ENCODE assay signal across 33 cellular contexts in genomic region chr13:30037306-30037705, GRCh38.
DNase-seq lines count a peak whose midpoint lies in the region; ATAC-seq and TF ChIP-seq lines count a peak whose summit lies in the region.
"Had no signal": no experiment of that assay in that cellular context is flagged by ENCODE, and none has a peak within 500 bp of the region (broad histone marks: within the 10 kb centered on the region; RNA-seq: fewer than 3 reads in every experiment).

No MANE protein-coding gene starts in this region.

- peak; percentile 40 for DNase-seq in BE2C
- peak; percentile 30 for DNase-seq in M059J (ENCODE audit: low read depth)
- DNase-seq in endodermal cell, result peak; percentile 87
- peak; percentile 49 for DNase-seq in nephron progenitor cell
- no peak for DNase-seq in heart left ventricle
- DNase-seq: ACHN; activated CD4-positive, alpha-beta T cell treated with anti-CD3 and anti-CD28 coated beads for 48 hours; activated naive CD4-positive, alpha-beta T cell treated with anti-CD3 and anti-CD28 coated beads, Interleukin-2, amount 10 ng/mL, durations not matched to agents 7 days and 5 days; adrenal gland; DMS79; gastrocnemius medialis; hippocampal formation; KBM-7; MM.1S; NCI-H1105 treated with DMSO at 0.1 percent for 48 hours; NCI-H1930; NCI-H2227 treated with DMSO at 0.1 percent for 48 hours; NCI-H69; SHP77 treated with DMSO at 0.1 percent for 48 hours; spleen; stimulated activated CD4-positive, alpha-beta T cell treated with anti-CD3 and anti-CD28 coated beads, Interleukin-2, amount 100 ng/mL, for 24 hours; T1000; uterus; WERI-Rb-1 had no signal

- no peak for ATAC-seq in heart left ventricle
- ATAC-seq in GM21825 (IDR thresholded peaks at IDR 0.05; ENCODE audit: unreplicated experiment), result no peak
- ATAC-seq in HG03045 (IDR thresholded peaks at IDR 0.05; ENCODE audit: unreplicated experiment), result no peak
- ATAC-seq: activated T-helper 17 cell treated with anti-CD3 and anti-CD28 coated beads, Interleukin-2, amount 50 U/mL, for 72 hours; gastrocnemius medialis; Panc1 had no signal

- no peak overlapping the region for H3K9ac ChIP-seq in endodermal cell (ENCODE audit: extremely low read depth, low read length, poor library complexity, severe bottlenecking)
- H3K9ac ChIP-seq: BLaER1 treated with 17β-estradiol and CSF1 and Interleukin-3, amounts not matched to agents 10 nM and 100 nM had no signal

- H3K4me3 ChIP-seq in BE2C (ENCODE audit: low read depth, low read length) (no peak overlapping the region), endodermal cell (ENCODE audit: low read length) (no peak overlapping the region), heart left ventricle (no peak overlapping the region)
- H3K4me3 ChIP-seq: adrenal gland; BLaER1 treated with 17β-estradiol and CSF1 and Interleukin-3, amounts not matched to agents 10 nM and 100 nM; gastrocnemius medialis; right atrium auricular region; spleen; thoracic aorta; uterus had no signal

- H3K27me3 ChIP-seq in BE2C, result no peaks in the 10 kb centered on the region
- no peaks in the 10 kb centered on the region for H3K27me3 ChIP-seq in endodermal cell (ENCODE audit: control insufficient read depth, insufficient read depth, low read length, poor library complexity, severe bottlenecking)
- peaks cover 0 to 22% (median 5%) of the 10 kb centered on the region in 9 donors for H3K27me3 ChIP-seq in heart left ventricle
- H3K27me3 ChIP-seq: adrenal gland; BLaER1 treated with 17β-estradiol and CSF1 and Interleukin-3, amounts not matched to agents 10 nM and 100 nM; gastrocnemius medialis; right atrium auricular region; uterus had no signal

- H3K27ac Mint-ChIP-seq in endodermal cell (no peak overlapping the region), nephron progenitor cell (no peak overlapping the region)
- H3K27ac Mint-ChIP-seq: activated naive CD4-positive, alpha-beta T cell treated with anti-CD3 and anti-CD28 coated beads, Interleukin-2, amount 10 ng/mL, durations not matched to agents 7 days and 5 days; activated T-helper 17 cell treated with anti-CD3 and anti-CD28 coated beads, Interleukin-2, amount 50 U/mL, for 72 hours; stimulated activated naive CD8-positive, alpha-beta T cell treated with anti-CD3 and anti-CD28 coated beads, Interleukin-15, Interleukin-2, amounts not matched to agents 100 ng/mL and 50 ng/mL, for 24 hours had no signal

- H3K9me3 Mint-ChIP-seq in endodermal cell, result no peaks in the 10 kb centered on the region
- no peaks in the 10 kb centered on the region for H3K9me3 Mint-ChIP-seq in nephron progenitor cell
- H3K9me3 Mint-ChIP-seq: activated naive CD4-positive, alpha-beta T cell treated with anti-CD3 and anti-CD28 coated beads, Interleukin-2, amount 10 ng/mL, durations not matched to agents 7 days and 5 days; activated T-helper 17 cell treated with anti-CD3 and anti-CD28 coated beads, Interleukin-2, amount 50 U/mL, for 72 hours; neural crest cell; stimulated activated naive CD8-positive, alpha-beta T cell treated with anti-CD3 and anti-CD28 coated beads, Interleukin-15, Interleukin-2, amounts not matched to agents 100 ng/mL and 50 ng/mL, for 24 hours had no signal

- WGBS in endodermal cell (ENCODE audit: insufficient coverage in 1 of 2, insufficient read length in 1 of 2), 2 experiments, result 55 to 71% methylated on average over 6 of the region's 6 CpGs
- 52 to 66% (median 60%) methylated on average over 6 of the region's 6 CpGs for WGBS in heart left ventricle, 4 donors

- H3K36me3 Mint-ChIP-seq in endodermal cell (ENCODE audit: low read depth) (no peaks in the 10 kb centered on the region), nephron progenitor cell (ENCODE audit: low read depth) (no peaks in the 10 kb centered on the region)
- H3K36me3 Mint-ChIP-seq: activated naive CD4-positive, alpha-beta T cell treated with anti-CD3 and anti-CD28 coated beads, Interleukin-2, amount 10 ng/mL, durations not matched to agents 7 days and 5 days had no signal

- no peak overlapping the region for H3K4me3 Mint-ChIP-seq in endodermal cell
- no peak overlapping the region for H3K4me3 Mint-ChIP-seq in nephron progenitor cell
- H3K4me3 Mint-ChIP-seq: activated naive CD4-positive, alpha-beta T cell treated with anti-CD3 and anti-CD28 coated beads, Interleukin-2, amount 10 ng/mL, durations not matched to agents 7 days and 5 days; activated T-helper 17 cell treated with anti-CD3 and anti-CD28 coated beads, Interleukin-2, amount 50 U/mL, for 72 hours; neural crest cell; stimulated activated naive CD8-positive, alpha-beta T cell treated with anti-CD3 and anti-CD28 coated beads, Interleukin-15, Interleukin-2, amounts not matched to agents 100 ng/mL and 50 ng/mL, for 24 hours had no signal

- H3K36me3 ChIP-seq in BE2C (no peaks in the 10 kb centered on the region), endodermal cell (ENCODE audit: control insufficient read depth, insufficient read depth, low read length) (no peaks in the 10 kb centered on the region), heart left ventricle (no peaks in the 10 kb centered on the region)
- H3K36me3 ChIP-seq: adrenal gland; BLaER1 treated with 17β-estradiol and CSF1 and Interleukin-3, amounts not matched to agents 10 nM and 100 nM; gastrocnemius medialis; right atrium auricular region; spleen; thoracic aorta; uterus; WERI-Rb-1 had no signal

- peaks cover 34% of the 10 kb centered on the region for H3K4me1 Mint-ChIP-seq in endodermal cell
- H3K4me1 Mint-ChIP-seq in nephron progenitor cell, result peaks cover 46% of the 10 kb centered on the region
- H3K4me1 Mint-ChIP-seq: activated naive CD4-positive, alpha-beta T cell treated with anti-CD3 and anti-CD28 coated beads, Interleukin-2, amount 10 ng/mL, durations not matched to agents 7 days and 5 days; activated T-helper 17 cell treated with anti-CD3 and anti-CD28 coated beads, Interleukin-2, amount 50 U/mL, for 72 hours had no signal

- no peaks in the 10 kb centered on the region for H3K4me1 ChIP-seq in BE2C
- peaks cover 10% of the 10 kb centered on the region for H3K4me1 ChIP-seq in endodermal cell (ENCODE audit: control insufficient read depth, insufficient read depth, low read length)
- H3K4me1 ChIP-seq in heart left ventricle, result peaks cover 0 to 15% (median 0%) of the 10 kb centered on the region in 12 donors
- H3K4me1 ChIP-seq: adrenal gland, gastrocnemius medialis, right atrium auricular region, spleen had no signal

- TF ChIP-seq CTCF in BE2C (IDR thresholded peaks at IDR 0.05; ENCODE audit: low read depth, low read length) (no peak), endodermal cell (conservative IDR thresholded peaks at IDR 0.05) (no peak), nephron progenitor cell (IDR thresholded peaks at IDR 0.05) (no peak), heart left ventricle (IDR thresholded peaks at IDR 0.05) (no peak)

- H3K9me3 ChIP-seq in BE2C (no peaks in the 10 kb centered on the region), endodermal cell (ENCODE audit: control insufficient read depth, low read length) (no peaks in the 10 kb centered on the region), heart left ventricle (no peaks in the 10 kb centered on the region)
- H3K9me3 ChIP-seq: adrenal gland; BLaER1 treated with 17β-estradiol and CSF1 and Interleukin-3, amounts not matched to agents 10 nM and 100 nM; gastrocnemius medialis; right atrium auricular region; spleen; thoracic aorta; uterus had no signal

- H3K27me3 Mint-ChIP-seq in endodermal cell (ENCODE audit: insufficient read depth), result no peaks in the 10 kb centered on the region
- H3K27me3 Mint-ChIP-seq in nephron progenitor cell (ENCODE audit: low read depth, poor library complexity), result peaks cover 9% of the 10 kb centered on the region

- intact Hi-C loops in heart left ventricle (cut with DNase I), result no loop called here

- H3K27ac ChIP-seq in endodermal cell (ENCODE audit: low read depth, low read length), result no peak overlapping the region
- H3K27ac ChIP-seq in heart left ventricle, result no peak overlapping the region
- H3K27ac ChIP-seq: adrenal gland; BLaER1 treated with 17β-estradiol and CSF1 and Interleukin-3, amounts not matched to agents 10 nM and 100 nM; gastrocnemius medialis; right atrium auricular region; spleen; thoracic aorta; uterus; WERI-Rb-1 had no signal

- no peak for TF ChIP-seq POLR2A in heart left ventricle (IDR thresholded peaks at IDR 0.05)

Comparison
In these comparisons a context has a peak if more than half of its experiments do, and no peak if none do; other contexts are left out.
1. DNase-seq: peak in BE2C (single experiment), M059J (single experiment), endodermal cell (single experiment) and nephron progenitor cell (single experiment); none in heart left ventricle (0 of 5).